1 cellular context compared by ENCODE assay signal in the genomic region with DNA sequence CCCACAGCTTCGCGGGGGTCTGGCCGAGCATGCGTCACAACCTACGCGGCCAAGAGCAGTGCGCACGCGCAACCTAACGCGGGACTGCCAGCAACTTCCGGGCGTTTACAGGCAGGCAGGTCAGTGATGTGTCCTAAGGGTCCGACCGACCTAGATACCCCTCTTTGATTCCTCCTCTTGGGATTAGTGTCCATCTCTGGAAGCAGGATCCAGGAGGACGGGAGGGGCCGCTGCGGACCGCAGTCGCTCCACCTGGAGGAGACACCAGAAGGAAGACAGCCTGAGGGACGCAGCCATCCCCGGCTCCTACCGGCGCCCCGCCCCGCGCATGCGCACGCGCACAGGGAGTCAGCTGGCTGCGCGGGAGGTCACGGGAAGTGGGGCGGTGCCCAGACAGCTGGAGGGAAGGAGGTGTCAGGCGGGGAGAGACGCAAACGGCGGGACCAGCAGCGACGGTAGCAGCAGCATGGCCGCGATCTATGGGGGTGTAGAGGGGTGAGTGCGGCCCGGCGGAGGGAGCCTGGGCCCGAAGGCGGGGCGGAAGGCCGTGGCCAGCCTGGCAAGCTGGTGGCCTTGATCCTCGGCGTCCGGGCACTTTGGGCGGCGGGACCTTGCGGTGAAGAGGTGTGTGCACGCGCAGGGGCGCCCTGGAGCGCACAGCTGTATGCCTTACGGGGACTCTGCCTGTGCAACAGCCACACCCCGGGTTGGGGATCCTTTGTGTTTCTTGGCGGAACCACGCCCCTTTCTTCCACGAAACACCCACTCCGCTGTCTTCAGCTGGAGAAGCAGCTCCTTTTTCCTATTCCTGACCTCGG.
TF ChIP-seq lines count a peak whose summit lies in the region.

TSS of gene NAGK (plus strand) at position 431 of the 818 bp plus-strand sequence. CDS start at position 467, 36 bp downstream.

TF ChIP-seq in HepG2, 621 proteins besides CTCF, POLR2A, EP300 and RAD21 (continued from another document and continues in another):
- TF ChIP-seq HES4 (CRISPR knock-in tag; IDR thresholded peaks at IDR 0.05; ENCODE audit: borderline replicate concordance) (peak; percentile 91), TOPORS (CRISPR knock-in tag; IDR thresholded peaks at IDR 0.05) (peak; percentile 89), FOXM1 (CRISPR knock-in tag; IDR thresholded peaks at IDR 0.05) (peak; percentile 61; the same call in 1 of the 2 replicates), ZNF780A (CRISPR knock-in tag; IDR thresholded peaks at IDR 0.05) (peak; percentile 90), ZBTB38 (CRISPR knock-in tag; IDR thresholded peaks at IDR 0.05) (peak; percentile 56; the same call in 1 of the 2 replicates), FIP1L1 (IDR thresholded peaks at IDR 0.05; ENCODE audit: borderline replicate concordance, insufficient read depth, low read depth, low read length) (peak; percentile 80; the same call in 1 of the 2 replicates), HBP1 (CRISPR knock-in tag; IDR thresholded peaks at IDR 0.05; ENCODE audit: low read depth) (peak; percentile 92), ZBTB34 (CRISPR knock-in tag; IDR thresholded peaks at IDR 0.05) (peak; percentile 87; the same call in 1 of the 2 replicates), SCMH1 (CRISPR knock-in tag; IDR thresholded peaks at IDR 0.05; ENCODE audit: borderline replicate concordance) (no peak), NCOA1 (CRISPR knock-in tag; IDR thresholded peaks at IDR 0.05) (peak; percentile 98), MTA3 (CRISPR knock-in tag; IDR thresholded peaks at IDR 0.05) (no peak; the same call in 1 of the 2 replicates), CBX5 (CRISPR knock-in tag; IDR thresholded peaks at IDR 0.05; ENCODE audit: borderline replicate concordance) (0 out of 2 replicates have a peak, but pooled peaks have one; percentile 53), WIZ (CRISPR knock-in tag; IDR thresholded peaks at IDR 0.05) (peak; percentile 71), NFE2L2 (IDR thresholded peaks at IDR 0.05; ENCODE audit: low read length) (no peak), THAP7 (CRISPR knock-in tag; IDR thresholded peaks at IDR 0.05) (peak; percentile 98), MEF2D (CRISPR knock-in tag; IDR thresholded peaks at IDR 0.05) (peak; percentile 95), BHLHE40 (IDR thresholded peaks at IDR 0.05; ENCODE audit: low read length) (peak; percentile 80), POLR2AphosphoS2 (IDR thresholded peaks at IDR 0.05; ENCODE audit: low read depth, low read length) (peak; percentile 88; the same call in 1 of the 2 replicates), MZF1 (CRISPR knock-in tag; IDR thresholded peaks at IDR 0.05; ENCODE audit: borderline replicate concordance) (peak; percentile 91), BRCA1 (CRISPR knock-in tag; IDR thresholded peaks at IDR 0.05) (peak; percentile 52; the same call in 1 of the 2 replicates), PRMT3 (CRISPR knock-in tag; IDR thresholded peaks at IDR 0.05; ENCODE audit: borderline replicate concordance, low read depth) (peak; percentile 33; the same call in 1 of the 2 replicates), NFYB (CRISPR knock-in tag; IDR thresholded peaks at IDR 0.05) (peak; percentile 32; the same call in 1 of the 2 replicates), SRY (CRISPR knock-in tag; IDR thresholded peaks at IDR 0.05) (peak; percentile 86), KLF11 (CRISPR knock-in tag; IDR thresholded peaks at IDR 0.05) (peak; percentile 96), CAMTA2 (CRISPR knock-in tag; IDR thresholded peaks at IDR 0.05; ENCODE audit: borderline replicate concordance) (peak; percentile 85; the same call in 1 of the 2 replicates), NR2F1 (CRISPR knock-in tag; IDR thresholded peaks at IDR 0.05) (0 out of 4 replicates have a peak, but pooled peaks of 1 of the 2 experiments have one; percentile 66), ZNF646 (CRISPR knock-in tag; IDR thresholded peaks at IDR 0.05) (peak; percentile 55), IRX3 (CRISPR knock-in tag; IDR thresholded peaks at IDR 0.05; ENCODE audit: borderline replicate concordance, low read depth) (no peak; the same call in none of the 2 replicates)
- TF ChIP-seq, protein P1, sequence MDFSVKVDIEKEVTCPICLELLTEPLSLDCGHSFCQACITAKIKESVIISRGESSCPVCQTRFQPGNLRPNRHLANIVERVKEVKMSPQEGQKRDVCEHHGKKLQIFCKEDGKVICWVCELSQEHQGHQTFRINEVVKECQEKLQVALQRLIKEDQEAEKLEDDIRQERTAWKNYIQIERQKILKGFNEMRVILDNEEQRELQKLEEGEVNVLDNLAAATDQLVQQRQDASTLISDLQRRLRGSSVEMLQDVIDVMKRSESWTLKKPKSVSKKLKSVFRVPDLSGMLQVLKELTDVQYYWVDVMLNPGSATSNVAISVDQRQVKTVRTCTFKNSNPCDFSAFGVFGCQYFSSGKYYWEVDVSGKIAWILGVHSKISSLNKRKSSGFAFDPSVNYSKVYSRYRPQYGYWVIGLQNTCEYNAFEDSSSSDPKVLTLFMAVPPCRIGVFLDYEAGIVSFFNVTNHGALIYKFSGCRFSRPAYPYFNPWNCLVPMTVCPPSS (IDR thresholded peaks at IDR 0.05): no peak
- TF ChIP-seq, protein P2, sequence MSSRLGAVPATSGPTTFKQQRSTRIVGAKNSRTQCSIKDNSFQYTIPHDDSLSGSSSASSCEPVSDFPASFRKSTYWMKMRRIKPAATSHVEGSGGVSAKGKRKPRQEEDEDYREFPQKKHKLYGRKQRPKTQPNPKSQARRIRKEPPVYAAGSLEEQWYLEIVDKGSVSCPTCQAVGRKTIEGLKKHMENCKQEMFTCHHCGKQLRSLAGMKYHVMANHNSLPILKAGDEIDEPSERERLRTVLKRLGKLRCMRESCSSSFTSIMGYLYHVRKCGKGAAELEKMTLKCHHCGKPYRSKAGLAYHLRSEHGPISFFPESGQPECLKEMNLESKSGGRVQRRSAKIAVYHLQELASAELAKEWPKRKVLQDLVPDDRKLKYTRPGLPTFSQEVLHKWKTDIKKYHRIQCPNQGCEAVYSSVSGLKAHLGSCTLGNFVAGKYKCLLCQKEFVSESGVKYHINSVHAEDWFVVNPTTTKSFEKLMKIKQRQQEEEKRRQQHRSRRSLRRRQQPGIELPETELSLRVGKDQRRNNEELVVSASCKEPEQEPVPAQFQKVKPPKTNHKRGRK (CRISPR knock-in tag; IDR thresholded peaks at IDR 0.05): peak; percentile 68; the same call in 1 of the 2 replicates
- TF ChIP-seq, protein P3, sequence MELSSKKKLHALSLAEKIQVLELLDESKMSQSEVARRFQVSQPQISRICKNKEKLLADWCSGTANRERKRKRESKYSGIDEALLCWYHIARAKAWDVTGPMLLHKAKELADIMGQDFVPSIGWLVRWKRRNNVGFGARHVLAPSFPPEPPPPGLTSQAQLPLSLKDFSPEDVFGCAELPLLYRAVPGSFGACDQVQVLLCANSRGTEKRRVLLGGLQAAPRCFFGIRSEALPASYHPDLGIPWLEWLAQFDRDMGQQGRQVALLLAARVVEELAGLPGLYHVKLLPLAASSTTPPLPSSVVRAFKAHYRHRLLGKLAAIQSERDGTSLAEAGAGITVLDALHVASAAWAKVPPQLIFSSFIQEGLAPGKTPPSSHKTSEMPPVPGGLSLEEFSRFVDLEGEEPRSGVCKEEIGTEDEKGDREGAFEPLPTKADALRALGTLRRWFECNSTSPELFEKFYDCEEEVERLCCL (CRISPR knock-in tag; IDR thresholded peaks at IDR 0.05; ENCODE audit: borderline replicate concordance): peak; percentile 98
- TF ChIP-seq, protein P4, sequence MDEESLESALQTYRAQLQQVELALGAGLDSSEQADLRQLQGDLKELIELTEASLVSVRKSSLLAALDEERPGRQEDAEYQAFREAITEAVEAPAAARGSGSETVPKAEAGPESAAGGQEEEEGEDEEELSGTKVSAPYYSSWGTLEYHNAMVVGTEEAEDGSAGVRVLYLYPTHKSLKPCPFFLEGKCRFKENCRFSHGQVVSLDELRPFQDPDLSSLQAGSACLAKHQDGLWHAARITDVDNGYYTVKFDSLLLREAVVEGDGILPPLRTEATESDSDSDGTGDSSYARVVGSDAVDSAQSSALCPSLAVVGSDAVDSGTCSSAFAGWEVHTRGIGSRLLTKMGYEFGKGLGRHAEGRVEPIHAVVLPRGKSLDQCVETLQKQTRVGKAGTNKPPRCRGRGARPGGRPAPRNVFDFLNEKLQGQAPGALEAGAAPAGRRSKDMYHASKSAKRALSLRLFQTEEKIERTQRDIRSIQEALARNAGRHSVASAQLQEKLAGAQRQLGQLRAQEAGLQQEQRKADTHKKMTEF (CRISPR knock-in tag; IDR thresholded peaks at IDR 0.05): peak; percentile 96; the same call in 1 of the 2 replicates
- TF ChIP-seq, protein P5, sequence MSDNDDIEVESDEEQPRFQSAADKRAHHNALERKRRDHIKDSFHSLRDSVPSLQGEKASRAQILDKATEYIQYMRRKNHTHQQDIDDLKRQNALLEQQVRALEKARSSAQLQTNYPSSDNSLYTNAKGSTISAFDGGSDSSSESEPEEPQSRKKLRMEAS (IDR thresholded peaks at IDR 0.05): peak; percentile 95
